Comparison of ENCODE assay signal across 22 cellular contexts in genomic region chr7:128443817-128444216, GRCh38. TPM values are rescaled to one million over a fixed set of nuclear protein-coding genes. Genes with fewer than 3 reads are reported as not detected.
DNase-seq lines count a peak whose midpoint lies in the region; ATAC-seq, FAIRE-seq and TF ChIP-seq lines count a peak whose summit lies in the region.
"Had no signal": no experiment of that assay in that cellular context is flagged by ENCODE, and none has a peak within 500 bp of the region (broad histone marks: within the 10 kb centered on the region; RNA-seq: fewer than 3 reads in every experiment).

No MANE protein-coding gene starts in this region.

- H3K4me1 ChIP-seq in Panc1 (ENCODE audit: control insufficient read depth, insufficient read depth, low read length) (peaks cover 28% of the 10 kb centered on the region), hepatocyte (ENCODE audit: insufficient read depth) (peaks cover 17% of the 10 kb centered on the region)

- H3K36me3 ChIP-seq in Panc1 (ENCODE audit: control insufficient read depth, insufficient read depth, low read length) (no peaks in the 10 kb centered on the region), hepatocyte (replicated peaks; ENCODE audit: insufficient read depth, low read depth) (no peaks in the 10 kb centered on the region)
- H3K36me3 ChIP-seq: tibial artery had no signal

- H3K4me3 ChIP-seq in Panc1 (ENCODE audit: low read depth in 2 of 2, low read length in 2 of 2) = no peak overlapping the region
- H3K4me3 ChIP-seq in hepatocyte = no peak overlapping the region
- H3K4me3 ChIP-seq: tibial artery had no signal

- H3K9me3 ChIP-seq in Panc1 (ENCODE audit: control insufficient read depth, insufficient read depth, low read depth, low read length) = no peaks in the 10 kb centered on the region
- no peaks in the 10 kb centered on the region for H3K9me3 ChIP-seq in hepatocyte (ENCODE audit: low read depth)
- H3K9me3 ChIP-seq: tibial artery had no signal

- H3K4me1 Mint-ChIP-seq in stimulated activated effector memory CD8-positive, alpha-beta T cell treated with anti-CD3 and anti-CD28 coated beads, Interleukin-12 subunit alpha, Interleukin-12 subunit beta, amount 100 ng/mL, for 72 hours = peaks cover 29% of the 10 kb centered on the region

- no peaks in the 10 kb centered on the region for H4K20me1 ChIP-seq in hepatocyte (ENCODE audit: insufficient read depth, poor library complexity, severe bottlenecking)

- TF ChIP-seq POLR2A in GM12891 (IDR thresholded peaks at IDR 0.05; ENCODE audit: low read depth, low read length) = no peak

- DNase-seq in GM12891 (ENCODE audit: insufficient read length, low spot score) = no peak
- no peak for DNase-seq in Panc1 (ENCODE audit: low read depth, low spot score)
- DNase-seq in hepatocyte (ENCODE audit: low spot score) = peak; percentile 28
- no peak for DNase-seq in stimulated activated effector memory CD8-positive, alpha-beta T cell treated with anti-CD3 and anti-CD28 coated beads, Interleukin-12 subunit alpha, Interleukin-12 subunit beta, amount 100 ng/mL, for 72 hours (ENCODE audit: low spot score in 2 of 2)
- DNase-seq in NCI-H82 treated with DMSO at 0.1 percent for 48 hours (lab: John Stamatoyannopoulos, UW; ENCODE audit: unreplicated experiment) = no peak
- no peak for DNase-seq in activated effector memory CD4-positive, alpha-beta T cell treated with Interleukin-2 at 50 U/mL for 16 hours
- no peak for DNase-seq in LoVo (ENCODE audit: low spot score)
- DNase-seq: activated CD4-positive, alpha-beta T cell treated with anti-CD3 and anti-CD28 coated beads, Interleukin-2, amount 50 U/mL, for 48 hours; activated CD4-positive, CD25-positive, alpha-beta regulatory T cell; activated gamma-delta T cell treated with Interleukin-2 at 50 U/mL for 16 hours; CD8-positive, alpha-beta T cell; DMS79 treated with DMSO at 0.1 percent for 48 hours; H7; IMR-90; NCI-H524 treated with DMSO at 0.1 percent for 48 hours; T1000; tibial artery had no signal

- H3K27ac ChIP-seq in Panc1 (ENCODE audit: low read length) (peak overlapping the region; percentile 62), hepatocyte (peak overlapping the region; percentile 91)
- H3K27ac ChIP-seq: tibial artery had no signal

- in situ Hi-C loops in Panc1 (cut with HindIII; ENCODE audit: low pct_unique_long_range_greater_than_20kb, low sequenced_read_pairs) = no loop called here

- peaks cover 3% of the 10 kb centered on the region for H3K36me3 Mint-ChIP-seq in stimulated activated effector memory CD8-positive, alpha-beta T cell treated with anti-CD3 and anti-CD28 coated beads, Interleukin-12 subunit alpha, Interleukin-12 subunit beta, amount 100 ng/mL, for 72 hours
- H3K36me3 Mint-ChIP-seq: brain; CD8-positive, alpha-beta T cell; mesothelial cell of epicardium had no signal

- ATAC-seq in Panc1 (peak; percentile 36; the same call in 1 of the 2 replicates), GM21529 (IDR thresholded peaks at IDR 0.05; ENCODE audit: unreplicated experiment) (no peak)
- ATAC-seq in stimulated activated effector memory CD8-positive, alpha-beta T cell treated with anti-CD3 and anti-CD28 coated beads, Interleukin-12 subunit alpha, Interleukin-12 subunit beta, amount 100 ng/mL, for 72 hours = peak; percentile 29
- ATAC-seq: sciatic nerve had no signal

- H2AFZ ChIP-seq in hepatocyte = no peak overlapping the region

- no peaks in the 10 kb centered on the region for H3K79me2 ChIP-seq in hepatocyte

- intact Hi-C loops in Panc1 (cut with micrococcal nuclease; ENCODE audit: unreplicated experiment) = no loop called here

- 81% methylated on average over 3 of the region's 3 CpGs for WGBS in hepatocyte (ENCODE audit: low lambda C conversion rate, missing lambda C conversion rate)

- POLR2A ChIA-PET in Panc1 (lab: Charles Lee) = interaction anchor here (1.0 kb wide), 1 partner anchor 9 kb away, joined by 5 read pairs; no protein-coding TSS in a partner anchor

- H3K27me3 ChIP-seq in Panc1 (ENCODE audit: control insufficient read depth, insufficient read depth, low read length) (no peaks in the 10 kb centered on the region), hepatocyte (no peaks in the 10 kb centered on the region)
- H3K27me3 ChIP-seq: tibial artery had no signal

- H3K4me3 Mint-ChIP-seq in stimulated activated effector memory CD8-positive, alpha-beta T cell treated with anti-CD3 and anti-CD28 coated beads, Interleukin-12 subunit alpha, Interleukin-12 subunit beta, amount 100 ng/mL, for 72 hours = no peak overlapping the region
- H3K4me3 Mint-ChIP-seq: brain; CD8-positive, alpha-beta T cell; mesothelial cell of epicardium; nephron had no signal

- no peaks in the 10 kb centered on the region for H3K9me3 Mint-ChIP-seq in stimulated activated effector memory CD8-positive, alpha-beta T cell treated with anti-CD3 and anti-CD28 coated beads, Interleukin-12 subunit alpha, Interleukin-12 subunit beta, amount 100 ng/mL, for 72 hours
- H3K9me3 Mint-ChIP-seq: brain; CD8-positive, alpha-beta T cell; mesothelial cell of epicardium; nephron had no signal

- TF ChIP-seq CTCF in Panc1 (IDR thresholded peaks at IDR 0.05) (no peak), hepatocyte (IDR thresholded peaks at IDR 0.05; ENCODE audit: poor library complexity) (no peak)

- H3K9me2 ChIP-seq in hepatocyte (replicated peaks; ENCODE audit: insufficient read depth) = no peaks in the 10 kb centered on the region

- CTCF ChIA-PET in Panc1 (lab: Charles Lee) = no interaction called here

- peak; percentile 61 for FAIRE-seq in GM12891 (lab: Jason Lieb, UNC)

- no peak overlapping the region for H3K4me2 ChIP-seq in hepatocyte

- no TSS peak for BruUV-seq in Panc1 (replicated peaks; lab: Mats Ljungman, UMichigan)

- H3K27ac Mint-ChIP-seq in stimulated activated effector memory CD8-positive, alpha-beta T cell treated with anti-CD3 and anti-CD28 coated beads, Interleukin-12 subunit alpha, Interleukin-12 subunit beta, amount 100 ng/mL, for 72 hours = peak overlapping the region; percentile 23
- H3K27ac Mint-ChIP-seq: CD8-positive, alpha-beta T cell; mesothelial cell of epicardium had no signal

TF ChIP-seq in GM12891, 5 proteins besides CTCF, POLR2A, EP300 and RAD21:
- TF ChIP-seq POLR2AphosphoS5 (IDR thresholded peaks at IDR 0.05; ENCODE audit: low read depth, low read length) = no peak
- TF ChIP-seq SPI1 (IDR thresholded peaks at IDR 0.05; ENCODE audit: low read depth, low read length) = no peak
- TF ChIP-seq PAX5 (IDR thresholded peaks at IDR 0.05; ENCODE audit: insufficient read depth, low read length, severe bottlenecking) = no peak
- no peak for TF ChIP-seq POU2F2 (IDR thresholded peaks at IDR 0.05; ENCODE audit: low read depth, low read length)
- TF ChIP-seq TAF1 (IDR thresholded peaks at IDR 0.05; ENCODE audit: low read depth, low read length) = no peak
TF ChIP-seq in GM12891: peak in this region for 0.

RNA-seq across cellular contexts. Expression of gene HILPDA, which starts 11.9 kb away (rescaled TPM):
- polyA plus RNA-seq in GM12891 (2012; ENCODE audit: low read depth, missing spikeins) = 26.3 TPM
- total RNA-seq in Panc1 (2021; ENCODE audit: unreplicated experiment) (70.8 TPM), hepatocyte (16.5 and 18.0 TPM in 2 replicates)
- 67.0 TPM for polyA plus RNA-seq in Panc1 (2012; ENCODE audit: insufficient read length)
- polyA plus RNA-seq in hepatocyte = 37.4 and 44.2 TPM in 2 replicates

RNA-seq across cellular contexts. Expression of gene METTL2B, which starts 32.7 kb away (rescaled TPM):
- 14.1 TPM for polyA plus RNA-seq in GM12891 (2012; ENCODE audit: low read depth, missing spikeins)
- total RNA-seq in Panc1 (2021; ENCODE audit: unreplicated experiment) (43.6 TPM), hepatocyte (22.9 and 29.0 TPM in 2 replicates)
- 17.4 TPM for polyA plus RNA-seq in Panc1 (2012; ENCODE audit: insufficient read length)
- 9.1 and 11.4 TPM in 2 replicates for polyA plus RNA-seq in hepatocyte

RNA-seq across cellular contexts. Expression of gene IMPDH1, which starts 34.0 kb away (rescaled TPM):
- 16.2 TPM for polyA plus RNA-seq in GM12891 (2012; ENCODE audit: low read depth, missing spikeins)
- total RNA-seq in Panc1 (2021; ENCODE audit: unreplicated experiment) (114 TPM), hepatocyte (30.4 and 34.7 TPM in 2 replicates)
- polyA plus RNA-seq in Panc1 (2012; ENCODE audit: insufficient read length) = 176 TPM
- polyA plus RNA-seq in hepatocyte = 63.5 and 70.5 TPM in 2 replicates
